23 cellular contexts compared by ENCODE assay signal in the genomic region with DNA sequence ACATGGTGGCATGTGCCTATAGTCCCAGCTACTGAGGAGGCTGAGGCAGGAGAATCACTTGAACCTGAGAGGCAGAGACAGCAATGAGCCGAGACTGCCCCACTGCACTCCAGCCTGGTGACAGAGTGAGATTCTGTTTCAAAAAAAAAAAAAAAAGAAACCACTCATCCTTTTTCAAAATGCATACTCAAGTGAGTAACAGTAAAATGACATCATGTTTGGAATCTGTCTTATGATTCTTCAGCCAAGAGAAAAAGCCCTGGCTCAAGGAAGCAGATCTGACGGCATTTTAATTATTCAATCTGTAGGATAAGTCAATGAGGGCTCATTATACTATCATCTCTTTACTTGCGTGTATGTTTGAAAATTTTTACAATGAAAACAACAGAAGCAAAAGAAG. TPM values are rescaled to one million over a fixed set of nuclear protein-coding genes. Genes with fewer than 3 reads are reported as not detected.
DNase-seq lines count a peak whose midpoint lies in the region; ATAC-seq, FAIRE-seq and TF ChIP-seq lines count a peak whose summit lies in the region.
"Had no signal": no experiment of that assay in that cellular context is flagged by ENCODE, and none has a peak within 500 bp of the region (broad histone marks: within the 10 kb centered on the region; RNA-seq: fewer than 3 reads in every experiment).

No MANE protein-coding gene starts in this region.

- TF ChIP-seq POLR2A in heart left ventricle (IDR thresholded peaks at IDR 0.05) (no peak), body of pancreas (IDR thresholded peaks at IDR 0.05) (no peak)

- no peak overlapping the region for H3K27ac Mint-ChIP-seq in astrocyte (ENCODE audit: unreplicated experiment)
- H3K27ac Mint-ChIP-seq in activated CD4-positive, alpha-beta T cell treated with anti-CD3 and anti-CD28 coated beads, Interleukin-2, amount 10 ng/mL, durations not matched to agents 24 days and 14 days: no peak overlapping the region
- H3K27ac Mint-ChIP-seq: CD4-positive, alpha-beta T cell had no signal

- H3K4me3 ChIP-seq in heart left ventricle: no peak overlapping the region
- H3K4me3 ChIP-seq in astrocyte (ENCODE audit: insufficient read depth, low read depth, low read length): no peak overlapping the region
- no peak overlapping the region for H3K4me3 ChIP-seq in body of pancreas
- H3K4me3 ChIP-seq: hepatocyte, smooth muscle cell, upper lobe of left lung had no signal

- intact Hi-C loops in Right ventricle myocardium inferior (cut with DNase I): no loop called here
- intact Hi-C loops in heart left ventricle (cut with DNase I): no loop called here
- intact Hi-C loops in body of pancreas (cut with DNase I): no loop called here
- intact Hi-C loops in activated CD4-positive, alpha-beta T cell treated with anti-CD3 and anti-CD28 coated beads, Interleukin-2, amount 10 ng/mL, durations not matched to agents 24 days and 14 days (cut with micrococcal nuclease): no loop called here

- peaks cover 11% of the 10 kb centered on the region for H3K27me3 Mint-ChIP-seq in astrocyte (ENCODE audit: low read depth, unreplicated experiment)
- H3K27me3 Mint-ChIP-seq in activated CD4-positive, alpha-beta T cell treated with anti-CD3 and anti-CD28 coated beads, Interleukin-2, amount 10 ng/mL, durations not matched to agents 24 days and 14 days: peaks cover 2% of the 10 kb centered on the region
- H3K27me3 Mint-ChIP-seq: CD4-positive, alpha-beta T cell had no signal

- H3K27ac ChIP-seq in heart left ventricle (no peak overlapping the region), astrocyte (ENCODE audit: low read depth, low read length) (no peak overlapping the region), body of pancreas (no peak overlapping the region)
- H3K27ac ChIP-seq: hepatocyte, upper lobe of left lung had no signal

- no peak overlapping the region for H2AFZ ChIP-seq in astrocyte (ENCODE audit: low read depth, low read length)
- H2AFZ ChIP-seq: hepatocyte had no signal

- H3K4me1 Mint-ChIP-seq in astrocyte (ENCODE audit: low read depth, unreplicated experiment): no peaks in the 10 kb centered on the region
- H3K4me1 Mint-ChIP-seq in activated CD4-positive, alpha-beta T cell treated with anti-CD3 and anti-CD28 coated beads, Interleukin-2, amount 10 ng/mL, durations not matched to agents 24 days and 14 days: peaks cover 2% of the 10 kb centered on the region

- 56 to 65% (median 61%) methylated on average over 3 of the region's 3 CpGs for WGBS in heart left ventricle, 4 donors
- WGBS in body of pancreas, 2 donors: 56 to 86% methylated on average over 3 of the region's 3 CpGs

- peak overlapping the region; percentile 25 for H3K4me2 ChIP-seq in astrocyte (ENCODE audit: low read length)
- H3K4me2 ChIP-seq: hepatocyte, smooth muscle cell had no signal

- H3K36me3 ChIP-seq in heart left ventricle (no peaks in the 10 kb centered on the region), astrocyte (ENCODE audit: insufficient read depth, low read length) (no peaks in the 10 kb centered on the region), body of pancreas (replicated peaks in 1 of 2; ENCODE audit: insufficient read depth in 1 of 2, low read depth in 2 of 2) (no peaks in the 10 kb centered on the region)
- H3K36me3 ChIP-seq: upper lobe of left lung had no signal

- H3K9ac ChIP-seq in astrocyte (ENCODE audit: low read length): no peak overlapping the region

- DNase-seq in Right ventricle myocardium inferior (ENCODE audit: missing footprints): peak; percentile 15
- DNase-seq in heart left ventricle: no peak
- DNase-seq in astrocyte (ENCODE audit: low read depth): peak; percentile 65
- DNase-seq in iris pigment epithelial cell (ENCODE audit: low read depth): peak; percentile 60
- DNase-seq in body of pancreas: no peak
- DNase-seq in activated CD4-positive, alpha-beta T cell treated with anti-CD3 and anti-CD28 coated beads, Interleukin-2, amount 10 ng/mL, durations not matched to agents 24 days and 14 days: no peak
- no peak for DNase-seq in SK-N-DZ (ENCODE audit: low spot score)
- DNase-seq: activated effector memory CD4-positive, alpha-beta T cell treated with Interleukin-2 at 50 U/mL for 16 hours; CD4-positive, alpha-beta T cell; erythroblast; Karpas-422; left cardiac atrium; midbrain; NCI-H1436 treated with DMSO at 0.1 percent for 48 hours; occipital lobe; SHP77 treated with DMSO at 0.1 percent for 48 hours; stimulated activated naive CD4-positive, alpha-beta T cell; upper lobe of left lung had no signal

- H3K9me3 ChIP-seq in heart left ventricle (no peaks in the 10 kb centered on the region), astrocyte (ENCODE audit: insufficient read depth, low read depth, low read length) (no peaks in the 10 kb centered on the region), body of pancreas (no peaks in the 10 kb centered on the region)
- H3K9me3 ChIP-seq: upper lobe of left lung had no signal

- no peak overlapping the region for H3K4me3 Mint-ChIP-seq in astrocyte (ENCODE audit: unreplicated experiment)
- no peak overlapping the region for H3K4me3 Mint-ChIP-seq in activated CD4-positive, alpha-beta T cell treated with anti-CD3 and anti-CD28 coated beads, Interleukin-2, amount 10 ng/mL, durations not matched to agents 24 days and 14 days
- H3K4me3 Mint-ChIP-seq: CD4-positive, alpha-beta T cell had no signal

- H3K4me1 ChIP-seq in heart left ventricle (no peaks in the 10 kb centered on the region), astrocyte (ENCODE audit: insufficient read depth, low read length) (peaks cover 4% of the 10 kb centered on the region), body of pancreas (no peaks in the 10 kb centered on the region)
- H3K4me1 ChIP-seq: upper lobe of left lung had no signal

- ATAC-seq in Right ventricle myocardium inferior: no peak
- ATAC-seq in heart left ventricle: no peak
- ATAC-seq in body of pancreas: no peak
- no peak for ATAC-seq in HG03432 (IDR thresholded peaks at IDR 0.05; ENCODE audit: unreplicated experiment)

- no peaks in the 10 kb centered on the region for H4K20me1 ChIP-seq in astrocyte (ENCODE audit: insufficient read depth, low read length)

- TF ChIP-seq CTCF in heart left ventricle (IDR thresholded peaks at IDR 0.05): no peak
- TF ChIP-seq CTCF in astrocyte (IDR thresholded peaks at IDR 0.05; ENCODE audit: insufficient read depth, low read depth, low read length): no peak
- TF ChIP-seq CTCF in body of pancreas (IDR thresholded peaks at IDR 0.05): no peak

- H3K79me2 ChIP-seq in astrocyte (ENCODE audit: insufficient read depth, low read length): no peaks in the 10 kb centered on the region
- H3K79me2 ChIP-seq: hepatocyte had no signal

- no peaks in the 10 kb centered on the region for H3K9me3 Mint-ChIP-seq in astrocyte (ENCODE audit: unreplicated experiment)
- no peaks in the 10 kb centered on the region for H3K9me3 Mint-ChIP-seq in activated CD4-positive, alpha-beta T cell treated with anti-CD3 and anti-CD28 coated beads, Interleukin-2, amount 10 ng/mL, durations not matched to agents 24 days and 14 days
- H3K9me3 Mint-ChIP-seq: CD4-positive, alpha-beta T cell had no signal

- H3K36me3 Mint-ChIP-seq in astrocyte (ENCODE audit: low read depth, unreplicated experiment): no peaks in the 10 kb centered on the region
- H3K36me3 Mint-ChIP-seq in activated CD4-positive, alpha-beta T cell treated with anti-CD3 and anti-CD28 coated beads, Interleukin-2, amount 10 ng/mL, durations not matched to agents 24 days and 14 days (ENCODE audit: low read depth): no peaks in the 10 kb centered on the region

- no peak for FAIRE-seq in astrocyte (lab: Jason Lieb, UNC)
- FAIRE-seq: A204.1, GM12892 had no signal

- no peaks in the 10 kb centered on the region for H3K27me3 ChIP-seq in heart left ventricle
- H3K27me3 ChIP-seq in astrocyte (ENCODE audit: insufficient read depth, low read length): peaks cover 3% of the 10 kb centered on the region
- no peaks in the 10 kb centered on the region for H3K27me3 ChIP-seq in body of pancreas
- H3K27me3 ChIP-seq: hepatocyte, upper lobe of left lung had no signal

RNA-seq across cellular contexts. Expression of a gene that starts 13.0 kb away (rescaled TPM):
- total RNA-seq in Right ventricle myocardium inferior (3.1 TPM), heart left ventricle (1 to 10 TPM; 1.3 to 5.4 (median 2.5) TPM), astrocyte (6.8 and 8.8 TPM in 2 replicates), body of pancreas (not detected)
- 1 to 10 TPM; 1.5 to 4.5 TPM for polyA plus RNA-seq in heart left ventricle
- total RNA-seq in activated CD4-positive, alpha-beta T cell treated with anti-CD3 and anti-CD28 coated beads, Interleukin-2, amount 10 ng/mL, durations not matched to agents 24 days and 14 days: 54.5 and 55.8 TPM in 2 replicates
- polyA plus RNA-seq in SK-N-DZ (2014; cell fraction: cytosol; rRNA removed): 26.2 and 28.0 TPM in 2 replicates
- polyA plus RNA-seq in SK-N-DZ (2014; cell fraction: nucleus; rRNA removed): 48.9 and 64.6 TPM in 2 replicates

Comparison
In these comparisons a context has a peak if more than half of its experiments do, and no peak if none do; other contexts are left out.
1. DNase-seq: peak in Right ventricle myocardium inferior (single experiment), astrocyte (single experiment) and iris pigment epithelial cell (single experiment); none in heart left ventricle (0 of 5), body of pancreas (0 of 4), activated CD4-positive, alpha-beta T cell treated with anti-CD3 and anti-CD28 coated beads, Interleukin-2, amount 10 ng/mL, durations not matched to agents 24 days and 14 days (single experiment) and SK-N-DZ (single experiment).